In the genomic region with DNA sequence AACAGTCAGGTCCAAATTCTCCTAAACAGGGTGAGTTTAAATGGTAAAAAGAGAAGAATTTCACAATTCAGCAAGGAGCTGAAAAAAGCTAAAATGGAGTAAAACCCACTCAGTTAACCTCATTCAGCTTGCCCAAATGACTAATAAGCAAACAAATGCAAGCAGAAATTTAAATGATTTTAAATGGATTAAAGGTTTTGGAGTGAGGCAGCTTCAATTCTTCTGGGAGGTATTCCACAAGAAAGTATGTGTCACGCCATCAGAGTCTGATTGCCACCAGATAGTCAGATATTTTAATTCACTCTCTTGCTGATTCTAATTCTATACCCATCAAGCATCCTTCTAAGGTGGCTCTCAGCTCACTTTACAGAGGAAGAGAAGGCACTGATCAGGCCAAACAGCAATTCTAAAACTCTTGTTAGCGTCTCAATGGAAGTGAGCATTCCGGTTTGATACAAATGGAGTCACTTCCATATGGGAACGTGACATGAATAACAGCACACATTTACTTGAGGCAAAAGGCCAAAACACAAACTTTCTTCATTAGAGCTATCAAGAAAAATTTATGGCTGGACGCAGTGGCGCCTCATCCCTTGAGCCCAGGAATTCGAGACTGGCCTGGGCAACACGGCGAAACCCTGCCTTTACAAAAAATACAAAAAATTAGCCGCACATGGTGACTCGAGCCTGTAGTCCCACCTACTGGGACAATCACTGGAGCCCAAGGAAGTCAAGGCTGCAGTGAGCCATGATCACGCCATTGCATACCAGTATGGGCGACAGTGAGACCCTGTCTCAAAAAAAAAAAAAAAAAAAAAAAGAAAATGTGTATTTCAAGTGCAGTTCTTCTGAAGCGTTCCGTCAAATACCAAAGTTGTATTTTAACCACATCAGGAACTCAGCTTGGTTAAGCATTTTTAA, we compare ENCODE assay signal across 8 cellular contexts. TPM values are rescaled to one million over a fixed set of nuclear protein-coding genes. Genes with fewer than 3 reads are reported as not detected.
DNase-seq lines count a peak whose midpoint lies in the region; ATAC-seq and TF ChIP-seq lines count a peak whose summit lies in the region.

No MANE protein-coding gene starts in this region.

- ATAC-seq in HG02970 (IDR thresholded peaks at IDR 0.05; ENCODE audit: low FRiP score, unreplicated experiment), result no peak

- no peaks in the 10 kb centered on the region for H3K9me3 ChIP-seq in Peyer's patch
- H3K9me3 ChIP-seq in esophagus (ENCODE audit: control insufficient read depth in 2 of 2, insufficient read depth in 1 of 2, low read depth in 1 of 2, low read length in 1 of 2), result no peaks in the 10 kb centered on the region
- H3K9me3 ChIP-seq in prostate gland, result no peaks in the 10 kb centered on the region

- H3K4me1 ChIP-seq in Peyer's patch (peaks cover 0 to 27% (median 2%) of the 10 kb centered on the region in 4 donors), esophagus (ENCODE audit: control insufficient read depth in 2 of 2, insufficient read depth in 2 of 2, low read length in 1 of 2) (no peaks in the 10 kb centered on the region), prostate gland (replicated peaks) (peaks cover 8% of the 10 kb centered on the region)

- DNase-seq in ELF-1 (ENCODE audit: low read depth, low spot score) (peak; percentile 34), Peyer's patch (no peak), prostate gland (ENCODE audit: low spot score) (no peak), DMS153 (lab: John Stamatoyannopoulos, UW) (no peak), SKM-1 treated with dmso at 0.1 percent for 144 hours (lab: John Stamatoyannopoulos, UW; ENCODE audit: unreplicated experiment) (no peak), NCI-H524 treated with DMSO at 0.1 percent for 48 hours (lab: John Stamatoyannopoulos, UW) (no peak)

- WGBS in esophagus, 2 donors, result 14 to 16% methylated on average over 15 of the region's 15 CpGs
- 8% methylated on average over 15 of the region's 15 CpGs for WGBS in prostate gland

- H3K27ac ChIP-seq in Peyer's patch (no peak overlapping the region), esophagus (ENCODE audit: low read depth in 2 of 2, low read length in 1 of 2) (peak overlapping the region in 1 of 2 donors; percentile 29), prostate gland (peak overlapping the region in 1 of 2 donors; percentile 96)

- TF ChIP-seq CTCF in Peyer's patch (IDR thresholded peaks at IDR 0.05) (no peak), prostate gland (IDR thresholded peaks at IDR 0.05) (no peak)

- H3K36me3 ChIP-seq in Peyer's patch (peaks cover 0 to 29% (median 4%) of the 10 kb centered on the region in 3 donors), esophagus (ENCODE audit: control insufficient read depth in 2 of 2, insufficient read depth in 2 of 2, low read length in 1 of 2) (no peaks in the 10 kb centered on the region), prostate gland (no peaks in the 10 kb centered on the region)

- TF ChIP-seq POLR2A in Peyer's patch (IDR thresholded peaks at IDR 0.05), result no peak
- no peak for TF ChIP-seq POLR2A in prostate gland (IDR thresholded peaks at IDR 0.05)

- peak overlapping the region; percentile 76 to 96 (median 94) for H3K4me3 ChIP-seq in Peyer's patch
- peak overlapping the region; percentile 7 to 94 for H3K4me3 ChIP-seq in esophagus (ENCODE audit: low read depth in 1 of 2, low read length in 2 of 2)
- H3K4me3 ChIP-seq in prostate gland, result peak overlapping the region; percentile 86 to 92

- intact Hi-C loops in prostate gland (cut with DNase I), result loop anchor here (10.0 kb wide), 1 partner anchor 110 kb away; the partner anchor contains the start of gene ZNF354A

- no peaks in the 10 kb centered on the region for H3K27me3 ChIP-seq in Peyer's patch
- no peaks in the 10 kb centered on the region for H3K27me3 ChIP-seq in esophagus (ENCODE audit: control insufficient read depth in 1 of 2, insufficient read depth in 2 of 2, low read length in 2 of 2)
- no peaks in the 10 kb centered on the region for H3K27me3 ChIP-seq in prostate gland (replicated peaks; ENCODE audit: insufficient read depth)

RNA-seq across cellular contexts. Expression of gene CLK4, which starts 2.0 kb away (rescaled TPM):
- total RNA-seq in Peyer's patch (10 to 100 TPM; 33.5 to 59.0 (median 41.5) TPM), prostate gland (10 to 100 TPM; 26.7 to 39.0 TPM)
- 10 to 100 TPM; 10.0 to 27.1 TPM for polyA plus RNA-seq in esophagus

RNA-seq across cellular contexts. Expression of gene COL23A1, which starts 34.7 kb away (rescaled TPM):
- total RNA-seq in Peyer's patch (1 to 10 TPM in 2 of 4 donors, under 1 TPM in 1, not detected in 1; 0.57 to 5.8 (median 1.2) TPM), prostate gland (1 to 10 TPM; 2.7 to 6.1 TPM)
- under 1 TPM; 0.59 to 0.75 TPM for polyA plus RNA-seq in esophagus
